20 cellular contexts compared by ENCODE assay signal in genomic region chr11:13076961-13077360, GRCh38.
"Had no signal": no experiment of that assay in that cellular context is flagged by ENCODE, and none has a peak within 500 bp of the region (broad histone marks: within the 10 kb centered on the region; RNA-seq: fewer than 3 reads in every experiment).

No MANE protein-coding gene starts in this region.

- H3K27ac Mint-ChIP-seq: activated CD8-positive, alpha-beta T cell treated with anti-CD3 and anti-CD28 coated beads for 36 hours; activated naive CD8-positive, alpha-beta T cell treated with anti-CD3 and anti-CD28 coated beads for 36 hours; activated T-helper 17 cell treated with anti-CD3 and anti-CD28 coated beads, Interleukin-2, amount 50 U/mL, for 72 hours; dendritic cell treated with granulocyte-macrophage colony-stimulating factor and Interleukin-4, amounts not matched to agents 40 ng/mL and 50 ng/mL, for 4 days; naive thymus-derived CD4-positive, alpha-beta T cell; neural progenitor cell had no signal

- H3K4me3 ChIP-seq: cardiac muscle cell, neural progenitor cell, spleen had no signal

- H3K36me3 Mint-ChIP-seq: activated naive CD8-positive, alpha-beta T cell treated with anti-CD3 and anti-CD28 coated beads for 36 hours; naive thymus-derived CD4-positive, alpha-beta T cell; neural progenitor cell had no signal

- H2AFZ ChIP-seq: neural progenitor cell had no signal

- ATAC-seq: activated CD8-positive, alpha-beta T cell treated with anti-CD3 and anti-CD28 coated beads for 36 hours; activated T-helper 17 cell treated with anti-CD3 and anti-CD28 coated beads, Interleukin-2, amount 50 U/mL, for 72 hours; naive thymus-derived CD4-positive, alpha-beta T cell; sciatic nerve had no signal

- H3K4me3 Mint-ChIP-seq: activated CD8-positive, alpha-beta T cell treated with anti-CD3 and anti-CD28 coated beads for 36 hours; activated naive CD8-positive, alpha-beta T cell treated with anti-CD3 and anti-CD28 coated beads for 36 hours; activated T-helper 17 cell treated with anti-CD3 and anti-CD28 coated beads, Interleukin-2, amount 50 U/mL, for 72 hours; dendritic cell treated with granulocyte-macrophage colony-stimulating factor and Interleukin-4, amounts not matched to agents 40 ng/mL and 50 ng/mL, for 4 days; naive thymus-derived CD4-positive, alpha-beta T cell; neural progenitor cell had no signal

- H3K4me1 Mint-ChIP-seq: activated naive CD8-positive, alpha-beta T cell treated with anti-CD3 and anti-CD28 coated beads for 36 hours; activated T-helper 17 cell treated with anti-CD3 and anti-CD28 coated beads, Interleukin-2, amount 50 U/mL, for 72 hours; naive thymus-derived CD4-positive, alpha-beta T cell; neural progenitor cell had no signal

- H3K4me2 ChIP-seq: neural progenitor cell had no signal

- H3K27ac ChIP-seq: cardiac muscle cell, neural progenitor cell, spleen had no signal

- H3K9me3 ChIP-seq: spleen had no signal

- H3K4me1 ChIP-seq: neural progenitor cell, spleen had no signal

- FAIRE-seq: frontal cortex had no signal

- H3K9ac ChIP-seq: neural progenitor cell had no signal

- H3K36me3 ChIP-seq: cardiac muscle cell, neural progenitor cell, spleen had no signal

- H3K9me3 Mint-ChIP-seq: activated CD8-positive, alpha-beta T cell treated with anti-CD3 and anti-CD28 coated beads for 36 hours; activated naive CD8-positive, alpha-beta T cell treated with anti-CD3 and anti-CD28 coated beads for 36 hours; activated T-helper 17 cell treated with anti-CD3 and anti-CD28 coated beads, Interleukin-2, amount 50 U/mL, for 72 hours; dendritic cell treated with granulocyte-macrophage colony-stimulating factor and Interleukin-4, amounts not matched to agents 40 ng/mL and 50 ng/mL, for 4 days; neural progenitor cell had no signal

- H3K27me3 ChIP-seq: neural progenitor cell had no signal

- DNase-seq: activated CD4-positive, alpha-beta T cell treated with anti-CD3 and anti-CD28 coated beads for 48 hours; activated CD4-positive, CD25-positive, alpha-beta regulatory T cell; activated CD8-positive, alpha-beta T cell treated with anti-CD3 and anti-CD28 coated beads for 36 hours; activated naive CD4-positive, alpha-beta T cell; activated naive CD8-positive, alpha-beta T cell treated with anti-CD3 and anti-CD28 coated beads for 36 hours; activated T-cell treated with anti-CD3 and anti-CD28 coated beads, Interleukin-2, amount 50 U/mL, for 1 hour; amniotic stem cell; effector CD8-positive, alpha-beta T cell; head of caudate nucleus; kidney glomerular epithelial cell; mesendoderm; naive thymus-derived CD4-positive, alpha-beta T cell; spleen; stimulated activated naive CD4-positive, alpha-beta T cell had no signal
